ENCODE assay signal across 23 cellular contexts in the genomic region with DNA sequence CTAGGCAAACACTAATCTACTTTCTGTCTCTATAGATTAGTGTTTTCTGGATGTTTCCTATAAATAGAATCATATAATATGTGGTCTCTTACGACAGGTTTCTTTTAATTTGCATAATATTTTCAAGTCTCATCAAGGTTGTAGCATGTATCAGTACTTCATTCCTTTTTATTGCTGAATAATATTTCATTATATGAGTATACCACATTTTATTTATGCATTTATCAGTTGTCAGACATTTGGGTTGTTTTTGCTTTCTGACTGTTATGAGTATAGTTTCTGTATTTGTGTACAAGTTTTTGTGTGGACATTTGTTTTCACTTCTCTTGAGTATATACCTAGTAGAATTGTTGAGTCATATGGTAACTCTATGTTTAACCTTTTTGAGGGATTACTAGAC. TPM values are rescaled to one million over a fixed set of nuclear protein-coding genes. Genes with fewer than 3 reads are reported as not detected.
DNase-seq lines count a peak whose midpoint lies in the region; ATAC-seq, FAIRE-seq and TF ChIP-seq lines count a peak whose summit lies in the region.
"Had no signal": no experiment of that assay in that cellular context is flagged by ENCODE, and none has a peak within 500 bp of the region (broad histone marks: within the 10 kb centered on the region; RNA-seq: fewer than 3 reads in every experiment).

No MANE protein-coding gene starts in this region.

- no peak for TF ChIP-seq POLR2A in vagina (IDR thresholded peaks at IDR 0.05)

- intact Hi-C loops in vagina (cut with DNase I) = no loop called here

- H3K27ac ChIP-seq in vagina = no peak overlapping the region
- H3K27ac ChIP-seq: body of pancreas, coronary artery, gastrocnemius medialis had no signal

- H3K27me3 ChIP-seq in vagina = no peaks in the 10 kb centered on the region
- H3K27me3 ChIP-seq: body of pancreas, gastrocnemius medialis had no signal

- no peaks in the 10 kb centered on the region for H3K9me3 Mint-ChIP-seq in IgD-negative memory B cell
- H3K9me3 Mint-ChIP-seq: activated naive CD4-positive, alpha-beta T cell treated with anti-CD3 and anti-CD28 coated beads for 36 hours; mesothelial cell of epicardium; stimulated activated naive CD8-positive, alpha-beta T cell treated with anti-CD3 and anti-CD28 coated beads, Interleukin-15, amount 100 ng/mL, for 72 hours had no signal

- peaks cover 9% of the 10 kb centered on the region for H3K36me3 Mint-ChIP-seq in IgD-negative memory B cell
- H3K36me3 Mint-ChIP-seq: mesothelial cell of epicardium had no signal

- ATAC-seq in GM19463 (IDR thresholded peaks at IDR 0.05; ENCODE audit: unreplicated experiment) (peak; percentile 65), HG02938 (IDR thresholded peaks at IDR 0.05; ENCODE audit: unreplicated experiment) (peak; percentile 57), GM21737 (IDR thresholded peaks at IDR 0.05; ENCODE audit: unreplicated experiment) (no peak), HG03521 (IDR thresholded peaks at IDR 0.05; ENCODE audit: unreplicated experiment) (no peak)
- ATAC-seq: activated CD4-positive, alpha-beta T cell treated with anti-CD3 and anti-CD28 coated beads for 36 hours; body of pancreas; gastrocnemius medialis; left cardiac atrium; PC-3; stimulated activated naive CD8-positive, alpha-beta T cell treated with anti-CD3 and anti-CD28 coated beads, Interleukin-15, amount 100 ng/mL, for 72 hours had no signal

- FAIRE-seq in GM18507 (lab: Jason Lieb, UNC) = peak; percentile 60
- FAIRE-seq: urothelium cell line had no signal

- peak overlapping the region in 1 of 4 donors; percentile 59 for H3K4me3 Mint-ChIP-seq in IgD-negative memory B cell
- H3K4me3 Mint-ChIP-seq: activated CD4-positive, alpha-beta T cell treated with anti-CD3 and anti-CD28 coated beads for 36 hours; activated naive CD4-positive, alpha-beta T cell treated with anti-CD3 and anti-CD28 coated beads for 36 hours; mesothelial cell of epicardium; stimulated activated naive CD8-positive, alpha-beta T cell treated with anti-CD3 and anti-CD28 coated beads, Interleukin-15, amount 100 ng/mL, for 72 hours had no signal

- no peaks in the 10 kb centered on the region for H3K27me3 Mint-ChIP-seq in IgD-negative memory B cell
- H3K27me3 Mint-ChIP-seq: activated CD4-positive, alpha-beta T cell treated with anti-CD3 and anti-CD28 coated beads for 36 hours; stimulated activated naive CD8-positive, alpha-beta T cell treated with anti-CD3 and anti-CD28 coated beads, Interleukin-15, amount 100 ng/mL, for 72 hours had no signal

- DNase-seq in GM18507 (ENCODE audit: extremely low spot score, insufficient read length, low read depth) (no peak), 8988T (no peak), vagina (ENCODE audit: extremely low spot score in 2 of 2) (no peak)
- DNase-seq: activated CD4-positive, alpha-beta T cell treated with anti-CD3 and anti-CD28 coated beads for 36 hours; activated naive CD4-positive, alpha-beta T cell treated with anti-CD3 and anti-CD28 coated beads for 36 hours; body of pancreas; EL; gastrocnemius medialis; HCEC 1CT; left cardiac atrium; NCI-H526; PC-3; retina; stimulated activated CD4-positive, alpha-beta T cell treated with anti-CD3 and anti-CD28 coated beads, Interleukin-15, amount 100 ng/mL, for 24 hours; stimulated activated naive CD8-positive, alpha-beta T cell treated with anti-CD3 and anti-CD28 coated beads, Interleukin-15, amount 100 ng/mL, for 72 hours had no signal

- peak overlapping the region in 2 of 3 donors; percentile 6 to 41 for H3K27ac Mint-ChIP-seq in IgD-negative memory B cell
- H3K27ac Mint-ChIP-seq: activated CD4-positive, alpha-beta T cell treated with anti-CD3 and anti-CD28 coated beads for 36 hours; activated naive CD4-positive, alpha-beta T cell treated with anti-CD3 and anti-CD28 coated beads for 36 hours; mesothelial cell of epicardium; stimulated activated naive CD8-positive, alpha-beta T cell treated with anti-CD3 and anti-CD28 coated beads, Interleukin-15, amount 100 ng/mL, for 72 hours had no signal

- no peaks in the 10 kb centered on the region for H3K9me3 ChIP-seq in vagina
- H3K9me3 ChIP-seq: body of pancreas, gastrocnemius medialis had no signal

- no peak for TF ChIP-seq CTCF in vagina (IDR thresholded peaks at IDR 0.05)

- peaks cover 28% of the 10 kb centered on the region for H3K4me1 ChIP-seq in vagina

- peaks cover 47 to 55% (median 54%) of the 10 kb centered on the region in 3 donors for H3K4me1 Mint-ChIP-seq in IgD-negative memory B cell

- no peaks in the 10 kb centered on the region for H3K36me3 ChIP-seq in vagina
- H3K36me3 ChIP-seq: gastrocnemius medialis had no signal

- no peak overlapping the region for H3K4me3 ChIP-seq in vagina
- H3K4me3 ChIP-seq: body of pancreas, coronary artery, gastrocnemius medialis had no signal

RNA-seq across cellular contexts. Expression of a gene that starts 48.2 kb away (rescaled TPM):
- polyA plus RNA-seq in IgD-negative memory B cell = 105 TPM
- total RNA-seq in vagina = 40.0 TPM

RNA-seq across cellular contexts. Expression of a gene that starts 48.7 kb away (rescaled TPM):
- 17.6 TPM for polyA plus RNA-seq in IgD-negative memory B cell
- 15.2 TPM for total RNA-seq in vagina

Comparison
In these comparisons a context has a peak if more than half of its experiments do, and no peak if none do; other contexts are left out.
1. ATAC-seq: peak in GM19463 (single experiment) and HG02938 (single experiment); none in GM21737 (single experiment) and HG03521 (single experiment).